In the genomic region with DNA sequence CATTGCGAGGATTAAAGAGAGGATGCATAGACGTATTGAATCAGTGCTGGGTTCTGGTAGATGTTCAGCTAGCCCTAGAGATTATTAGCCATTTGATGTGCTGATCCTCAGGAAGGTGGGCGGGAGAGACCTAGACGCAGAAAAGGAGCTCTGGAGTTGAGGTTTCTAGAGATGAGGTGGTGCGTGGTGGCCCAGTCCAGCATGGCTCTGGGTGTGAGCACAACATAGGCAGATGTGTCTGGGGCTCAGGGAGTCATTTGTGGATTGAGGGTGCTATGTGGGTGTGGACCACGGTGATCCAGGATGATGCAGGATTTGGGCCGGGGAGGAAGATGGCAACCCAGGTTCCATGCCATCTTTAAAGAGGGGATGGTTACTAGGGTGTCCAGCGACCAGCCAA, we compare ENCODE assay signal across 16 cellular contexts.
DNase-seq lines count a peak whose midpoint lies in the region; ATAC-seq, FAIRE-seq and TF ChIP-seq lines count a peak whose summit lies in the region.
"Had no signal": no experiment of that assay in that cellular context is flagged by ENCODE, and none has a peak within 500 bp of the region (broad histone marks: within the 10 kb centered on the region; RNA-seq: fewer than 3 reads in every experiment).

No MANE protein-coding gene starts in this region.

- H3K4me3 ChIP-seq in testis, result no peak overlapping the region
- H3K4me3 ChIP-seq: BLaER1 had no signal

- peak; percentile 45 for FAIRE-seq in GM18507 (lab: Jason Lieb, UNC)
- FAIRE-seq: GM19239 had no signal

- no peak for ATAC-seq in activated T-cell treated with anti-CD3 and anti-CD28 coated beads, Interleukin-2, amount 50 U/mL, for 72 hours (replicated peaks in 1 of 2)
- ATAC-seq: HCT116 had no signal

- no peaks in the 10 kb centered on the region for H3K9me3 ChIP-seq in testis
- H3K9me3 ChIP-seq: BLaER1 had no signal

- whole genome bisulfite sequencing in testis, 2 donors, result 95 to 97% methylated on average over 8 of the region's 8 CpGs

- TF ChIP-seq POLR2A in testis (IDR thresholded peaks at IDR 0.05), result no peak

- H3K36me3 Mint-ChIP-seq in progenitor cell of endocrine pancreas (ENCODE audit: insufficient read depth), result peaks cover 10% of the 10 kb centered on the region
- H3K36me3 Mint-ChIP-seq in immature natural killer cell, result no peaks in the 10 kb centered on the region
- no peaks in the 10 kb centered on the region for H3K36me3 Mint-ChIP-seq in activated T-cell treated with anti-CD3 and anti-CD28 coated beads, Interleukin-2, amount 50 U/mL, for 72 hours (ENCODE audit: insufficient read depth in 2 of 2)

- H3K4me1 Mint-ChIP-seq in progenitor cell of endocrine pancreas (ENCODE audit: low read depth), result peaks cover 20% of the 10 kb centered on the region
- H3K4me1 Mint-ChIP-seq in immature natural killer cell, result no peaks in the 10 kb centered on the region
- no peaks in the 10 kb centered on the region for H3K4me1 Mint-ChIP-seq in activated T-cell treated with anti-CD3 and anti-CD28 coated beads, Interleukin-2, amount 50 U/mL, for 72 hours (ENCODE audit: low read depth)
- H3K4me1 Mint-ChIP-seq: CD4-positive, CD25-positive, alpha-beta regulatory T cell had no signal

- intact Hi-C loops in testis (cut with DNase I; ENCODE audit: low total_unique reads), result no loop called here

- H3K36me3 ChIP-seq in testis (ENCODE audit: low read depth, missing control alignments), result no peaks in the 10 kb centered on the region
- H3K36me3 ChIP-seq: BLaER1 had no signal

- H3K9me3 Mint-ChIP-seq in progenitor cell of endocrine pancreas (ENCODE audit: low read depth), result no peaks in the 10 kb centered on the region
- no peaks in the 10 kb centered on the region for H3K9me3 Mint-ChIP-seq in immature natural killer cell
- H3K9me3 Mint-ChIP-seq in activated T-cell treated with anti-CD3 and anti-CD28 coated beads, Interleukin-2, amount 50 U/mL, for 72 hours, result no peaks in the 10 kb centered on the region

- no peak for DNase-seq in GM18507 (ENCODE audit: extremely low spot score, insufficient read length, low read depth)
- DNase-seq in progenitor cell of endocrine pancreas (ENCODE audit: low spot score, unreplicated experiment), result no peak
- no peak for DNase-seq in immature natural killer cell
- DNase-seq in hypothalamus (lab: John Stamatoyannopoulos, UW), result no peak
- no peak for DNase-seq in testis
- no peak for DNase-seq in activated T-cell treated with anti-CD3 and anti-CD28 coated beads, Interleukin-2, amount 50 U/mL, for 72 hours
- DNase-seq: 8988T; AML-193; Calu3; CD4-positive, CD25-positive, alpha-beta regulatory T cell; DMS 273 treated with DMSO at 0.1 percent for 48 hours had no signal

- H3K27ac ChIP-seq in C4-2B, result peak overlapping the region; percentile 94; the same call in 1 of the 2 replicates
- H3K27ac ChIP-seq in VCaP, result peak overlapping the region; percentile 93
- H3K27ac ChIP-seq in testis, result no peak overlapping the region
- H3K27ac ChIP-seq: BLaER1 had no signal

- H3K4me3 Mint-ChIP-seq in progenitor cell of endocrine pancreas (ENCODE audit: low read depth) (no peak overlapping the region), immature natural killer cell (no peak overlapping the region)
- no peak overlapping the region for H3K4me3 Mint-ChIP-seq in activated T-cell treated with anti-CD3 and anti-CD28 coated beads, Interleukin-2, amount 50 U/mL, for 72 hours
- H3K4me3 Mint-ChIP-seq: CD4-positive, CD25-positive, alpha-beta regulatory T cell had no signal

- H3K27me3 ChIP-seq in testis, result no peaks in the 10 kb centered on the region
- H3K27me3 ChIP-seq: BLaER1 had no signal

- TF ChIP-seq CTCF in C4-2B (conservative IDR thresholded peaks at IDR 0.05), result no peak
- TF ChIP-seq CTCF in VCaP (conservative IDR thresholded peaks at IDR 0.05), result no peak
- TF ChIP-seq CTCF in progenitor cell of endocrine pancreas (IDR thresholded peaks at IDR 0.05; ENCODE audit: unreplicated experiment), result no peak
- TF ChIP-seq CTCF in testis (IDR thresholded peaks at IDR 0.05), result no peak

- peak overlapping the region; percentile 4 for H3K27ac Mint-ChIP-seq in progenitor cell of endocrine pancreas
- no peak overlapping the region for H3K27ac Mint-ChIP-seq in immature natural killer cell
- H3K27ac Mint-ChIP-seq in activated T-cell treated with anti-CD3 and anti-CD28 coated beads, Interleukin-2, amount 50 U/mL, for 72 hours, result no peak overlapping the region
- H3K27ac Mint-ChIP-seq: CD4-positive, CD25-positive, alpha-beta regulatory T cell had no signal

- H3K27me3 Mint-ChIP-seq in progenitor cell of endocrine pancreas (no peaks in the 10 kb centered on the region), immature natural killer cell (ENCODE audit: low read depth in 3 of 3) (peaks cover 0 to 6% (median 2%) of the 10 kb centered on the region in 3 donors)
- peaks cover 14% of the 10 kb centered on the region for H3K27me3 Mint-ChIP-seq in activated T-cell treated with anti-CD3 and anti-CD28 coated beads, Interleukin-2, amount 50 U/mL, for 72 hours (ENCODE audit: low read depth)

- H3K4me1 ChIP-seq in testis, result peaks cover 8% of the 10 kb centered on the region

Comparison
In these comparisons a context has a peak if more than half of its experiments do, and no peak if none do; other contexts are left out.
1. H3K27ac ChIP-seq: peak in C4-2B (single experiment) and VCaP (single experiment); none in testis (0 of 2).